In the genomic region with DNA sequence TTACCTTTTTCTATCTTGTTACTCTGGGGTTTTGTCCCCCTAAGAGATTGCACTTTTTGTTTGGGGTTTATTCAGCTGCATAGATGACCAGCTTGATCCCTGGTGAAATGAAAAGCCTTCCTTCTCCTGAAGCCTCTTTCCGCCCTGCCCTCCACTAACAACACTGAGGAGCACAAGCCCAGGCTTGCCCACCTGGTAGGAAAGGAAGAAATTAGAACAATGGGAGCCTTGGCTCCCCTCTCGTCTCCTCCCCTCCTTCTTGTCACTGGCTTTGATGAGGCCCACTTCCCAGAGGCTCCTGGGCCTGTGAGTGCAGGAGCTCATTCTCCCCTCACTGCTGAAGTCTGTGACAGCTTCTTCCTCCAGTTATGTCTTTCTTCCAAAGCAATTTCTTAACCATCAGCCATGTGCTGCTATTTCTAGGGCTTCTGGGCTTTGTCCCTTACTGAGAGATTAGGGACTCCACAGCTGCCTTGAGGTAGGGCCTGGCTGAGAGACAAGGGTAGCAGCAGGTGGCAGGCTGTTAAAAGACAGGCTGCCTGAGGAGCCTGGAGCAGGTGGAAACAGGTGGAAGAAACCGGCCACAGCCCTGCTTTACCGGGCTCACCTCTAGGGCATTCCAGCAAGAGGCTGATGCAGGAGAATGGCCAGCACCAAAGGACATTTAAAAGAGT, we compare ENCODE assay signal across 9 cellular contexts. TPM values are rescaled to one million over a fixed set of nuclear protein-coding genes. Genes with fewer than 3 reads are reported as not detected.
DNase-seq lines count a peak whose midpoint lies in the region; ATAC-seq, FAIRE-seq and TF ChIP-seq lines count a peak whose summit lies in the region.
"Had no signal": no experiment of that assay in that cellular context is flagged by ENCODE, and none has a peak within 500 bp of the region (broad histone marks: within the 10 kb centered on the region; RNA-seq: fewer than 3 reads in every experiment).

No MANE protein-coding gene starts in this region.

- H3K4me1 Mint-ChIP-seq in activated CD4-positive, alpha-beta memory T cell treated with anti-CD3 and anti-CD28 coated beads for 36 hours (ENCODE audit: low read depth) = peaks cover 57% of the 10 kb centered on the region

- no peaks in the 10 kb centered on the region; the same call in 1 of the 2 replicates for H4K20me1 ChIP-seq in HepG2 (ENCODE audit: insufficient read depth, low read length)

- H3K9ac ChIP-seq in HepG2 (ENCODE audit: insufficient read depth, low read depth, low read length) = no peak overlapping the region

- CTCF ChIA-PET in HepG2 (lab: Yijun Ruan, JAX; ENCODE audit: low intra/inter-chr PET ratio, low total read pairs) = no interaction called here
- CTCF ChIA-PET in activated CD4-positive, alpha-beta memory T cell treated with anti-CD3 and anti-CD28 coated beads for 36 hours (lab: Charles Lee) = interaction anchor here (1.2 kb wide), 1 partner anchor 15 kb away, joined by 5 read pairs; no protein-coding TSS in a partner anchor

- H3K9me3 ChIP-seq in HepG2 (ENCODE audit: low read length) (no peaks in the 10 kb centered on the region), right lobe of liver (no peaks in the 10 kb centered on the region)
- H3K9me3 ChIP-seq: SJSA1 had no signal

- TF ChIP-seq POLR2A in HepG2 (IDR thresholded peaks at IDR 0.05; ENCODE audit: insufficient read depth in 1 of 2, low read depth in 2 of 2, low read length in 2 of 2) (no peak), right lobe of liver (IDR thresholded peaks at IDR 0.05) (no peak)

- H3K4me3 ChIP-seq in HepG2 (replicated peaks in 1 of 3; ENCODE audit: insufficient read depth in 1 of 3, low read depth in 2 of 3, low read length in 3 of 3) (no peak overlapping the region), right lobe of liver (no peak overlapping the region)
- H3K4me3 ChIP-seq: SJSA1 had no signal

- no peak for TF ChIP-seq EP300 in HepG2 (IDR thresholded peaks at IDR 0.05; ENCODE audit: low read depth in 2 of 2, low read length in 2 of 2)
- no peak for TF ChIP-seq EP300 in HepG2 (CRISPR knock-in tag; IDR thresholded peaks at IDR 0.05; ENCODE audit: borderline replicate concordance)

- H3K36me3 ChIP-seq in HepG2 (replicated peaks in 1 of 2; ENCODE audit: control insufficient read depth in 1 of 2, insufficient read depth in 2 of 2, low read length in 2 of 2) (peaks cover 5 to 17% of the 10 kb centered on the region in 2 experiments; a peak in 4 of 5 replicates), right lobe of liver (peaks cover 0 to 28% (median 13%) of the 10 kb centered on the region in 4 donors)

- POLR2A ChIA-PET in HepG2 (lab: Yijun Ruan, JAX) = interaction anchor here (0.6 to 1.9 kb wide), 14 partner anchors 9 to 166 kb away, joined by 3 to 9 read pairs (median 4); a partner anchor contains a TSS
- POLR2A ChIA-PET in activated CD4-positive, alpha-beta memory T cell treated with anti-CD3 and anti-CD28 coated beads for 36 hours (lab: Charles Lee) = no interaction called here

- intact Hi-C loops in HepG2 (cut with micrococcal nuclease; ENCODE audit: unreplicated experiment) = loop anchor here (5.0 kb wide), 1 partner anchor 101 kb away; a partner anchor contains a TSS
- intact Hi-C loops in right lobe of liver (cut with DNase I) = no loop called here
- intact Hi-C loops in activated CD4-positive, alpha-beta memory T cell treated with anti-CD3 and anti-CD28 coated beads for 36 hours (cut with micrococcal nuclease) = no loop called here
- intact Hi-C loops in left colon (cut with DNase I, micrococcal nuclease) = loop anchor here (5.0 to 10.0 kb wide), 2 partner anchors 106 to 108 kb away; no protein-coding TSS in a partner anchor

- FAIRE-seq in HepG2 (lab: Jason Lieb, UNC) = no peak

- no peak for DNase-seq in HepG2 (ENCODE audit: low spot score)
- no peak for DNase-seq in right lobe of liver
- DNase-seq in activated CD4-positive, alpha-beta memory T cell treated with anti-CD3 and anti-CD28 coated beads for 36 hours = no peak
- DNase-seq in left colon = peak; percentile 55 to 57
- DNase-seq in GM20000 (ENCODE audit: low spot score) = no peak
- DNase-seq in midbrain (lab: John Stamatoyannopoulos, UW) = no peak

- ATAC-seq in HepG2 = peak; percentile 58
- no peak for ATAC-seq in right lobe of liver
- ATAC-seq in left colon = peak; percentile 63
- ATAC-seq in GM21515 (IDR thresholded peaks at IDR 0.05; ENCODE audit: unreplicated experiment) = no peak
- ATAC-seq in HG03135 (IDR thresholded peaks at IDR 0.05; ENCODE audit: unreplicated experiment) = no peak

- H3K9me3 Mint-ChIP-seq in activated CD4-positive, alpha-beta memory T cell treated with anti-CD3 and anti-CD28 coated beads for 36 hours = no peaks in the 10 kb centered on the region

- no TSS peak for BruUV-seq in HepG2 (replicated peaks; lab: Mats Ljungman, UMichigan)

- no peaks in the 10 kb centered on the region for H3K27me3 Mint-ChIP-seq in activated CD4-positive, alpha-beta memory T cell treated with anti-CD3 and anti-CD28 coated beads for 36 hours

- H3K27me3 ChIP-seq in HepG2 (ENCODE audit: control insufficient read depth in 1 of 2, insufficient read depth in 2 of 2, low read length in 2 of 2) (no peaks in the 10 kb centered on the region), right lobe of liver (no peaks in the 10 kb centered on the region)
- H3K27me3 ChIP-seq: SJSA1 had no signal

- 64% methylated on average over 4 of the region's 4 CpGs for WGBS in HepG2 (ENCODE audit: low lambda C conversion rate)
- WGBS in right lobe of liver (ENCODE audit: insufficient coverage, low coverage, low lambda C conversion rate, missing lambda C conversion rate) = 90% methylated on average over 2 of the region's 4 CpGs

- H3K4me3 Mint-ChIP-seq in activated CD4-positive, alpha-beta memory T cell treated with anti-CD3 and anti-CD28 coated beads for 36 hours = no peak overlapping the region

- peak overlapping the region; percentile 49 for H3K4me2 ChIP-seq in HepG2 (ENCODE audit: low read depth, low read length)

- H2AFZ ChIP-seq in HepG2 (ENCODE audit: low read length) = no peak overlapping the region

- TF ChIP-seq CTCF in HepG2 (CRISPR knock-in tag; IDR thresholded peaks at IDR 0.05) (no peak), right lobe of liver (IDR thresholded peaks at IDR 0.05) (no peak), GM20000 (IDR thresholded peaks at IDR 0.05; ENCODE audit: extremely low read depth, missing control alignments) (no peak)

- H3K79me2 ChIP-seq in HepG2 (ENCODE audit: insufficient read depth, low read length) = no peaks in the 10 kb centered on the region

- in situ Hi-C loops in HepG2 (cut with HindIII; ENCODE audit: extremely low pct_ligation_motif_present, low pct_unique_long_range_greater_than_20kb) = no loop called here

- H3K4me1 ChIP-seq in HepG2 (ENCODE audit: insufficient read depth, low read length) (peaks cover 41% of the 10 kb centered on the region), right lobe of liver (peaks cover 0 to 13% (median 0%) of the 10 kb centered on the region in 4 donors)

- TF ChIP-seq RAD21 in HepG2 (CRISPR knock-in tag; IDR thresholded peaks at IDR 0.05) = no peak

- H3K27ac Mint-ChIP-seq in activated CD4-positive, alpha-beta memory T cell treated with anti-CD3 and anti-CD28 coated beads for 36 hours = peak overlapping the region; percentile 70

- H3K27ac ChIP-seq in HepG2 (ENCODE audit: extremely low read length, insufficient read depth, low read length) (peak overlapping the region; percentile 26), right lobe of liver (peak overlapping the region in 1 of 3 donors; percentile 37)
- H3K27ac ChIP-seq: SJSA1 had no signal

- peaks cover 57% of the 10 kb centered on the region for H3K36me3 Mint-ChIP-seq in activated CD4-positive, alpha-beta memory T cell treated with anti-CD3 and anti-CD28 coated beads for 36 hours

TF ChIP-seq in HepG2, 621 proteins besides CTCF, POLR2A, EP300 and RAD21 (continues in another document):
- TF ChIP-seq MBNL3 (CRISPR knock-in tag; conservative IDR thresholded peaks at IDR 0.05) (no peak), ZFP1 (CRISPR knock-in tag; IDR thresholded peaks at IDR 0.05) (no peak), ISL2 (CRISPR knock-in tag; IDR thresholded peaks at IDR 0.05) (no peak), ZNF337 (CRISPR knock-in tag; IDR thresholded peaks at IDR 0.05; ENCODE audit: borderline replicate concordance, low read depth) (no peak)

RNA-seq across cellular contexts. Expression of a gene that starts 53.7 kb away (rescaled TPM):
- total RNA-seq in HepG2 (2016; rRNA removed; fragmentation: Illumina TruSeq; extraction: Trizol) = 277 and 333 TPM in 2 replicates
- total RNA-seq in HepG2 (2016; cell fraction: cytosol; rRNA removed; fragmentation: Illumina TruSeq; extraction: Trizol; ENCODE audit: low read depth) = 66.7 and 68.4 TPM in 2 replicates
- total RNA-seq in HepG2 (2016; cell fraction: insoluble cytoplasmic fraction; rRNA removed; fragmentation: Illumina TruSeq; extraction: Trizol) = 277 and 309 TPM in 2 replicates
- 68.2 and 70.5 TPM in 2 replicates for total RNA-seq in HepG2 (2016; cell fraction: membrane; rRNA removed; fragmentation: Illumina TruSeq; extraction: Trizol)
- total RNA-seq in HepG2 (2016; cell fraction: nucleus; rRNA removed; fragmentation: Illumina TruSeq; extraction: Trizol) = 278 and 311 TPM in 2 replicates
- 189 and 218 TPM in 2 replicates for polyA plus RNA-seq in HepG2 (2011; rRNA removed)
- 169 and 242 TPM in 2 replicates for polyA plus RNA-seq in HepG2 (2011; cell fraction: cytosol; rRNA removed)
- 586 and 686 TPM in 2 replicates for polyA plus RNA-seq in HepG2 (2011; cell fraction: nucleus; rRNA removed)
- 376 and 529 TPM in 2 replicates for polyA plus RNA-seq in HepG2 (2012)
- 22.7 and 25.6 TPM in 2 replicates for polyA plus RNA-seq in HepG2 (2016; cell fraction: cytosol; fragmentation: Illumina TruSeq; extraction: Trizol; ENCODE audit: low read depth)
- 415 and 444 TPM in 2 replicates for polyA plus RNA-seq in HepG2 (2016; cell fraction: insoluble cytoplasmic fraction; fragmentation: Illumina TruSeq; extraction: Trizol; ENCODE audit: low read depth)
- polyA plus RNA-seq in HepG2 (2016; cell fraction: membrane; fragmentation: Illumina TruSeq; extraction: Trizol; ENCODE audit: low read depth) = 45.5 and 47.3 TPM in 2 replicates
- 410 and 415 TPM in 2 replicates for polyA plus RNA-seq in HepG2 (2016; cell fraction: nucleus; fragmentation: Illumina TruSeq; extraction: Trizol; ENCODE audit: insufficient read depth, low read depth)
- polyA minus RNA-seq in HepG2 (2011; rRNA and poly(A)+ RNA removed; ENCODE audit: low replicate concordance) = 99.8 and 128 TPM in 2 replicates
- polyA minus RNA-seq in HepG2 (2011; cell fraction: cytosol; rRNA and poly(A)+ RNA removed) = 61.5 and 65.7 TPM in 2 replicates
- polyA minus RNA-seq in HepG2 (2011; cell fraction: nucleus; rRNA and poly(A)+ RNA removed) = 704 and 755 TPM in 2 replicates
- 100 to 1,000 TPM in 4 of 6 experiments, 10 to 100 TPM in 2; 82.3 to 204 (median 126) TPM for total RNA-seq in right lobe of liver
- total RNA-seq in activated CD4-positive, alpha-beta memory T cell treated with anti-CD3 and anti-CD28 coated beads for 36 hours = 100 to 1,000 TPM; 289 to 303 TPM
- total RNA-seq in left colon = 100 to 1,000 TPM; 315 to 316 TPM

Comparison
In these comparisons a context has a peak if more than half of its experiments do, and no peak if none do; other contexts are left out.
1. ATAC-seq: peak in HepG2 (single experiment) and left colon (single experiment); none in right lobe of liver (0 of 4), GM21515 (single experiment) and HG03135 (single experiment).
2. intact Hi-C loops: an anchor here in HepG2 (5.0 kb wide) and left colon (5.0 to 10.0 kb wide); none called in right lobe of liver and activated CD4-positive, alpha-beta memory T cell treated with anti-CD3 and anti-CD28 coated beads for 36 hours.
3. DNase-seq: peak in left colon (2 of 2); none in HepG2 (single experiment), right lobe of liver (0 of 3), activated CD4-positive, alpha-beta memory T cell treated with anti-CD3 and anti-CD28 coated beads for 36 hours (single experiment), GM20000 (single experiment) and midbrain (single experiment).